13 cellular contexts compared by ENCODE assay signal in genomic region chr16:71440669-71441347, GRCh38. TPM values are rescaled to one million over a fixed set of nuclear protein-coding genes. Genes with fewer than 3 reads are reported as not detected.
DNase-seq lines count a peak whose midpoint lies in the region; ATAC-seq and TF ChIP-seq lines count a peak whose summit lies in the region.
"Had no signal": no experiment of that assay in that cellular context is flagged by ENCODE, and none has a peak within 500 bp of the region (broad histone marks: within the 10 kb centered on the region; RNA-seq: fewer than 3 reads in every experiment).

No MANE protein-coding gene starts in this region.

- CTCF ChIA-PET in GM10248 (lab: Yijun Ruan, JAX) = interaction anchor here (0.9 to 1.9 kb wide), 6 partner anchors 9 to 61 kb away, joined by 3 to 10 read pairs (median 3); no protein-coding TSS in a partner anchor

- H4K20me1 ChIP-seq in OCI-LY1 (ENCODE audit: insufficient read depth, low read length) = no peaks in the 10 kb centered on the region

- POLR2A ChIA-PET in GM10248 (lab: Yijun Ruan, JAX) = no interaction called here

- no peaks in the 10 kb centered on the region for H3K36me3 ChIP-seq in OCI-LY1 (ENCODE audit: insufficient read depth, low read length)
- no peaks in the 10 kb centered on the region for H3K36me3 ChIP-seq in gastrocnemius medialis
- H3K36me3 ChIP-seq in psoas muscle (ENCODE audit: insufficient read depth in 1 of 2, low read depth in 1 of 2) = no peaks in the 10 kb centered on the region
- H3K36me3 ChIP-seq: ovary had no signal

- in situ Hi-C loops in gastrocnemius medialis (cut with MboI; ENCODE audit: low sequenced_read_pairs in 4 of 4) = no loop called here

- H3K9me3 ChIP-seq in OCI-LY1 (ENCODE audit: low read length) = peaks cover 4% of the 10 kb centered on the region; the same call in 1 of the 2 replicates
- H3K9me3 ChIP-seq in gastrocnemius medialis = peaks cover 0 to 6% (median 3%) of the 10 kb centered on the region in 3 donors
- H3K9me3 ChIP-seq in psoas muscle = peaks cover 37% of the 10 kb centered on the region

- H3K4me3 ChIP-seq in OCI-LY1 (ENCODE audit: low read depth, low read length, poor library complexity, severe bottlenecking) (no peak overlapping the region), gastrocnemius medialis (no peak overlapping the region), psoas muscle (no peak overlapping the region)
- H3K4me3 ChIP-seq: ovary had no signal

- no peaks in the 10 kb centered on the region for H3K9me2 ChIP-seq in OCI-LY1 (ENCODE audit: low read depth, low read length)

- TF ChIP-seq CTCF in C4-2B (conservative IDR thresholded peaks at IDR 0.05) = peak; percentile 52
- TF ChIP-seq CTCF in GM10248 (IDR thresholded peaks at IDR 0.05; ENCODE audit: control extremely low read depth, extremely low read depth, low read depth, missing control alignments) = no peak
- TF ChIP-seq CTCF in OCI-LY1 (IDR thresholded peaks at IDR 0.05; ENCODE audit: low read length) = peak; percentile 46
- TF ChIP-seq CTCF in gastrocnemius medialis (IDR thresholded peaks at IDR 0.05 in 4 of 5, conservative IDR thresholded peaks at IDR 0.05 in 1 of 5) = no peak
- TF ChIP-seq CTCF in psoas muscle (IDR thresholded peaks at IDR 0.05) = no peak

- H3K27ac ChIP-seq in C4-2B (no peak overlapping the region), OCI-LY1 (ENCODE audit: low read depth, low read length, poor library complexity, severe bottlenecking) (no peak overlapping the region), gastrocnemius medialis (no peak overlapping the region), psoas muscle (no peak overlapping the region)
- H3K27ac ChIP-seq: ovary had no signal

- no peak overlapping the region for H3K4me2 ChIP-seq in OCI-LY1 (ENCODE audit: low read length)

- intact Hi-C loops in gastrocnemius medialis (cut with DNase I; ENCODE audit: low total_unique reads) (no loop called here), psoas muscle (cut with DNase I) (no loop called here)

- TF ChIP-seq POLR2A in erythroblast (IDR thresholded peaks at IDR 0.05; ENCODE audit: low read length) (no peak), gastrocnemius medialis (IDR thresholded peaks at IDR 0.05) (no peak)

- peaks cover 5% of the 10 kb centered on the region; the same call in 1 of the 2 replicates for H3K27me3 ChIP-seq in OCI-LY1 (ENCODE audit: insufficient read depth, low read length)
- no peaks in the 10 kb centered on the region for H3K27me3 ChIP-seq in gastrocnemius medialis
- H3K27me3 ChIP-seq in psoas muscle (ENCODE audit: insufficient read depth in 3 of 3, low read length in 2 of 3) = peaks cover 0 to 2% (median 0%) of the 10 kb centered on the region in 3 donors
- H3K27me3 ChIP-seq: ovary had no signal

- H3K79me2 ChIP-seq in OCI-LY1 (ENCODE audit: insufficient read depth, low read length) = no peaks in the 10 kb centered on the region

- H3K4me1 ChIP-seq in OCI-LY1 (ENCODE audit: insufficient read depth, low read length, severe bottlenecking) (no peaks in the 10 kb centered on the region), gastrocnemius medialis (no peaks in the 10 kb centered on the region), psoas muscle (no peaks in the 10 kb centered on the region)

- DNase-seq in GM10248 (ENCODE audit: extremely low spot score) (peak; percentile 67), erythroblast (lab: John Stamatoyannopoulos, UW) (peak; percentile 47 to 55), gastrocnemius medialis (no peak), psoas muscle (no peak)
- DNase-seq: NCI-H1417 treated with DMSO at 0.1 percent for 48 hours, ovary had no signal

- no peak overlapping the region for H3K9ac ChIP-seq in OCI-LY1 (ENCODE audit: low read length)

- WGBS in psoas muscle, 3 donors = 64 to 67% (median 66%) methylated on average over 25 of the region's 25 CpGs

- H2AFZ ChIP-seq in OCI-LY1 (ENCODE audit: low read length) = no peak overlapping the region

- no peaks in the 10 kb centered on the region for H3F3A ChIP-seq in OCI-LY1 (ENCODE audit: insufficient read depth, low read length)

- no peak for ATAC-seq in GM21717 (IDR thresholded peaks at IDR 0.05; ENCODE audit: unreplicated experiment)
- ATAC-seq in gastrocnemius medialis = no peak
- no peak for ATAC-seq in HG02885 (IDR thresholded peaks at IDR 0.05; ENCODE audit: poor library complexity, unreplicated experiment)
- no peak for ATAC-seq in psoas muscle

RNA-seq across cellular contexts. Expression of gene TLE7, which starts 1.0 kb away (rescaled TPM):
- not detected for total RNA-seq in gastrocnemius medialis
- total RNA-seq in psoas muscle = not detected
- not detected for polyA plus RNA-seq in psoas muscle
- total RNA-seq: HT1080, lung microvascular endothelial cell, ovary, T-cell had no signal

RNA-seq across cellular contexts. Expression of gene ZNF23, which starts 21.2 kb away (rescaled TPM):
- total RNA-seq in gastrocnemius medialis = 1 to 10 TPM; 3.6 to 5.6 (median 4.7) TPM
- total RNA-seq in psoas muscle = 1 to 10 TPM; 3.8 to 7.2 (median 5.4) TPM
- polyA plus RNA-seq in psoas muscle = 1 to 10 TPM; 4.8 to 9.3 (median 6.1) TPM

RNA-seq across cellular contexts. Expression of gene ZNF19, which starts 48.3 kb away (rescaled TPM):
- total RNA-seq in gastrocnemius medialis (1 to 10 TPM in 3 of 4 donors, under 1 TPM in 1; 0.65 to 3.3 (median 1.5) TPM), psoas muscle (1 to 10 TPM; 1.2 to 2.2 (median 1.7) TPM)
- 1 to 10 TPM in 2 of 3 donors, under 1 TPM in 1; 0.92 to 1.2 (median 1.2) TPM for polyA plus RNA-seq in psoas muscle

Comparison
In these comparisons a context has a peak if more than half of its experiments do, and no peak if none do; other contexts are left out.
1. CTCF ChIP-seq: peak in C4-2B (single experiment) and OCI-LY1 (single experiment); none in GM10248 (single experiment), gastrocnemius medialis (0 of 5) and psoas muscle (single experiment).
2. DNase-seq: peak in GM10248 (single experiment) and erythroblast (2 of 2); none in gastrocnemius medialis (0 of 2) and psoas muscle (0 of 2).